ENCODE assay signal across 9 cellular contexts in genomic region chr1:109980324-109981127, GRCh38. TPM values are rescaled to one million over a fixed set of nuclear protein-coding genes. Genes with fewer than 3 reads are reported as not detected.
DNase-seq lines count a peak whose midpoint lies in the region; ATAC-seq, FAIRE-seq and TF ChIP-seq lines count a peak whose summit lies in the region.
"Had no signal": no experiment of that assay in that cellular context is flagged by ENCODE, and none has a peak within 500 bp of the region (broad histone marks: within the 10 kb centered on the region; RNA-seq: fewer than 3 reads in every experiment).

No MANE protein-coding gene starts in this region.

- H3K27me3 ChIP-seq in K562 (ENCODE audit: control insufficient read depth in 2 of 2, insufficient read depth in 2 of 2, low read length in 2 of 2): no peaks in the 10 kb centered on the region
- H3K27me3 ChIP-seq in CD8-positive, alpha-beta memory T cell (ENCODE audit: insufficient read depth, low read length, poor library complexity, severe bottlenecking): peaks cover 4% of the 10 kb centered on the region
- H3K27me3 ChIP-seq: neutrophil had no signal

- H3K36me3 Mint-ChIP-seq in nephron progenitor cell (ENCODE audit: low read depth): no peaks in the 10 kb centered on the region
- no peaks in the 10 kb centered on the region for H3K36me3 Mint-ChIP-seq in activated T-cell treated with anti-CD3 and anti-CD28 coated beads, Interleukin-2, amount 50 U/mL, for 4 hours (ENCODE audit: insufficient read depth)
- peaks cover 1 to 5% (median 3%) of the 10 kb centered on the region in 3 donors for H3K36me3 Mint-ChIP-seq in CD8-positive, alpha-beta memory T cell

- DNase-seq in Daoy (ENCODE audit: low read depth) (peak; percentile 61), K562 (ENCODE audit: extremely low read depth in 1 of 4, low spot score in 3 of 4) (no peak), nephron progenitor cell (no peak), GM19239 (ENCODE audit: insufficient read length, low spot score) (no peak), ureter (ENCODE audit: low spot score) (no peak)
- no peak for DNase-seq in activated T-cell treated with anti-CD3 and anti-CD28 coated beads, Interleukin-2, amount 50 U/mL, for 4 hours
- DNase-seq in CD8-positive, alpha-beta memory T cell: no peak

- TF ChIP-seq EP300 in Ishikawa (IDR thresholded peaks at IDR 0.05; ENCODE audit: borderline replicate concordance) (no peak), K562 (IDR thresholded peaks at IDR 0.05; ENCODE audit: low read length) (no peak)

- H3K36me3 ChIP-seq in K562 (ENCODE audit: control insufficient read depth, insufficient read depth, low read length): no peaks in the 10 kb centered on the region
- no peaks in the 10 kb centered on the region for H3K36me3 ChIP-seq in CD8-positive, alpha-beta memory T cell (ENCODE audit: insufficient read depth, low read length)
- H3K36me3 ChIP-seq: neutrophil had no signal

- intact Hi-C loops in K562 (cut with micrococcal nuclease): loop anchor here (1.0 to 5.0 kb wide), 3 partner anchors 48 to 433 kb away; partner anchors contain the start of gene GNAI3

- in situ Hi-C loops in K562 (cut with MboI): loop anchor here (5.0 kb wide), 2 partner anchors 63 to 203 kb away; no protein-coding TSS in a partner anchor

- H3K27ac Mint-ChIP-seq in nephron progenitor cell: no peak overlapping the region
- peak overlapping the region in 1 of 8 donors; percentile 47 for H3K27ac Mint-ChIP-seq in CD8-positive, alpha-beta memory T cell

- H2AFZ ChIP-seq in K562 (ENCODE audit: low read depth, low read length): peak overlapping the region; percentile 61

- H3K4me1 ChIP-seq in K562 (replicated peaks in 1 of 2; ENCODE audit: control insufficient read depth in 2 of 2, insufficient read depth in 2 of 2, low read length in 2 of 2): peaks cover 32 to 34% of the 10 kb centered on the region in 2 experiments
- peaks cover 9% of the 10 kb centered on the region for H3K4me1 ChIP-seq in CD8-positive, alpha-beta memory T cell (ENCODE audit: insufficient read depth, low read length)

- peaks cover 14% of the 10 kb centered on the region for H3K27me3 Mint-ChIP-seq in nephron progenitor cell (ENCODE audit: low read depth, poor library complexity)
- peaks cover 10% of the 10 kb centered on the region for H3K27me3 Mint-ChIP-seq in activated T-cell treated with anti-CD3 and anti-CD28 coated beads, Interleukin-2, amount 50 U/mL, for 4 hours (ENCODE audit: low read depth)
- peaks cover 6 to 13% of the 10 kb centered on the region in 2 donors for H3K27me3 Mint-ChIP-seq in CD8-positive, alpha-beta memory T cell

- CTCF ChIA-PET in K562 (lab: Yijun Ruan, JAX; ENCODE audit: low intra/inter-chr PET ratio): interaction anchor here (0.6 to 6.8 kb wide), 3 partner anchors 189 to 330 kb away, joined by 3 to 202 read pairs (median 4); no protein-coding TSS in a partner anchor
- CTCF ChIA-PET in CD8-positive, alpha-beta memory T cell (lab: Charles Lee): interaction anchor here (1.9 to 13.3 kb wide), 3 partner anchors 198 to 342 kb away, joined by 8 to 520 read pairs (median 90); no protein-coding TSS in a partner anchor

- H3K9ac ChIP-seq in K562 (ENCODE audit: insufficient read depth in 1 of 2, low read depth in 2 of 2, low read length in 2 of 2): peak overlapping the region in 1 of 2 experiments; percentile 50; a peak in 3 of 4 replicates

- no peaks in the 10 kb centered on the region for H3K9me3 Mint-ChIP-seq in nephron progenitor cell
- H3K9me3 Mint-ChIP-seq in activated T-cell treated with anti-CD3 and anti-CD28 coated beads, Interleukin-2, amount 50 U/mL, for 4 hours: no peaks in the 10 kb centered on the region
- no peaks in the 10 kb centered on the region for H3K9me3 Mint-ChIP-seq in CD8-positive, alpha-beta memory T cell

- TF ChIP-seq POLR2A in K562 (conservative IDR thresholded peaks at IDR 0.05): no peak

- H4K20me1 ChIP-seq in K562 (replicated peaks; ENCODE audit: control insufficient read depth, insufficient read depth, low read length): peaks cover 3% of the 10 kb centered on the region; the same call in 1 of the 2 replicates

- 52% methylated on average over 7 of the region's 8 CpGs for WGBS in K562 (ENCODE audit: insufficient coverage, low coverage, missing lambda C conversion rate)

- BruUV-seq in K562 (replicated peaks; lab: Mats Ljungman, UMichigan): no TSS peak

- no peak overlapping the region; the same call in 2 of the 3 replicates for H3K27ac ChIP-seq in K562 (ENCODE audit: extremely low read depth, low read depth, low read length)
- H3K27ac ChIP-seq in CD8-positive, alpha-beta memory T cell (ENCODE audit: low read depth, low read length): no peak overlapping the region
- H3K27ac ChIP-seq: neutrophil had no signal

- H3K4me2 ChIP-seq in K562 (ENCODE audit: insufficient read depth, low read length): peak overlapping the region; percentile 6; the same call in 1 of the 2 replicates

- POLR2A ChIA-PET in K562 (lab: Yijun Ruan, JAX): interaction anchor here (0.6 to 1.5 kb wide), 6 partner anchors 18 to 198 kb away, joined by 3 to 4 read pairs (median 3); no protein-coding TSS in a partner anchor
- POLR2A ChIA-PET in CD8-positive, alpha-beta memory T cell (lab: Charles Lee): no interaction called here

- TF ChIP-seq RAD21 in Ishikawa (IDR thresholded peaks at IDR 0.05; ENCODE audit: low read depth) (peak; percentile 88), K562 (CRISPR knock-in tag; conservative IDR thresholded peaks at IDR 0.05 in 1 of 2, IDR thresholded peaks at IDR 0.05 in 1 of 2) (peak; percentile 84 to 89)

- peaks cover 41% of the 10 kb centered on the region for H3K4me1 Mint-ChIP-seq in nephron progenitor cell
- H3K4me1 Mint-ChIP-seq in activated T-cell treated with anti-CD3 and anti-CD28 coated beads, Interleukin-2, amount 50 U/mL, for 4 hours (ENCODE audit: low read depth): peaks cover 2% of the 10 kb centered on the region
- peaks cover 4 to 11% (median 9%) of the 10 kb centered on the region in 3 donors for H3K4me1 Mint-ChIP-seq in CD8-positive, alpha-beta memory T cell

- FAIRE-seq in K562 (lab: Jason Lieb, UNC): no peak
- no peak for FAIRE-seq in GM19239 (lab: Jason Lieb, UNC)

- H3K4me3 ChIP-seq in K562: no peak overlapping the region
- H3K4me3 ChIP-seq in CD8-positive, alpha-beta memory T cell (ENCODE audit: low read length): no peak overlapping the region

- peaks cover 10% of the 10 kb centered on the region for H3K79me2 ChIP-seq in K562 (ENCODE audit: control insufficient read depth, insufficient read depth, low read length)

- no peaks in the 10 kb centered on the region for H3K9me1 ChIP-seq in K562 (ENCODE audit: control insufficient read depth, insufficient read depth, low read length)

- peak; percentile 65 to 78 (median 76) for TF ChIP-seq CTCF in K562 (IDR thresholded peaks at IDR 0.05 in 2 of 3, conservative IDR thresholded peaks at IDR 0.05 in 1 of 3; ENCODE audit: insufficient read depth in 2 of 3, low read depth in 1 of 3, low read length in 3 of 3)
- peak; percentile 17 for TF ChIP-seq CTCF in nephron progenitor cell (IDR thresholded peaks at IDR 0.05)

- no peak overlapping the region for H3K4me3 Mint-ChIP-seq in nephron progenitor cell
- no peak overlapping the region for H3K4me3 Mint-ChIP-seq in activated T-cell treated with anti-CD3 and anti-CD28 coated beads, Interleukin-2, amount 50 U/mL, for 4 hours
- no peak overlapping the region for H3K4me3 Mint-ChIP-seq in CD8-positive, alpha-beta memory T cell

- ATAC-seq in K562: no peak
- no peak for ATAC-seq in activated T-cell treated with anti-CD3 and anti-CD28 coated beads, Interleukin-2, amount 50 U/mL, for 4 hours

- H3K9me3 ChIP-seq in K562 (replicated peaks; ENCODE audit: control insufficient read depth, insufficient read depth, low read depth, low read length): 0 out of 2 replicates have a peak, but pooled peaks cover 3% of the 10 kb centered on the region
- H3K9me3 ChIP-seq in CD8-positive, alpha-beta memory T cell (ENCODE audit: low read length): no peaks in the 10 kb centered on the region
- H3K9me3 ChIP-seq: neutrophil had no signal

RNA-seq across cellular contexts. Expression of gene AHCYL1, which starts 4.0 kb away (rescaled TPM):
- 43.7 and 44.9 TPM in 2 replicates for total RNA-seq in Daoy (2014; rRNA removed; shearing (Covaris generic))
- 86.0 and 94.1 TPM in 2 replicates for total RNA-seq in K562 (2011; cell fraction: chromatin; rRNA removed; ENCODE audit: low replicate concordance)
- 41.9 and 46.3 TPM in 2 replicates for total RNA-seq in K562 (2011; cell fraction: nucleolus; rRNA removed)
- 65.2 and 107 TPM in 2 replicates for total RNA-seq in K562 (2011; cell fraction: nucleoplasm; rRNA removed)
- 39.8 and 40.1 TPM in 2 replicates for total RNA-seq in K562 (2014; rRNA removed)
- 44.5 and 49.8 TPM in 2 replicates for total RNA-seq in K562 (2014; rRNA removed; fragmentation: Illumina TruSeq; extraction: Trizol)
- 40.5 and 40.9 TPM in 2 replicates for total RNA-seq in K562 (2015; rRNA removed; fragmentation: Illumina TruSeq; extraction: Trizol)
- 75.5 and 84.9 TPM in 2 replicates for total RNA-seq in K562 (2021)
- 96.4 and 118 TPM in 2 replicates for polyA plus RNA-seq in K562 (2011; rRNA removed)
- 57.9 and 73.1 TPM in 2 replicates for polyA plus RNA-seq in K562 (2011; cell fraction: cytosol; rRNA removed)
- 97.2 and 104 TPM in 2 replicates for polyA plus RNA-seq in K562 (2011; cell fraction: nucleus; rRNA removed)
- 84.4 and 103 TPM in 2 replicates for polyA plus RNA-seq in K562 (2012)
- polyA plus RNA-seq in K562 (2014; fragmentation: Illumina TruSeq; extraction: Trizol): 75.5 and 83.7 TPM in 2 replicates
- 10 to 100 TPM; 27.3 to 32.9 TPM for polyA plus RNA-seq in K562 (2014; fragmentation: Nextera tagmentation; extraction: Ambion mirVana)
- 53.4 and 56.3 TPM in 2 replicates for polyA plus RNA-seq in K562 (2014; rRNA removed)
- polyA minus RNA-seq in K562 (2011; rRNA and poly(A)+ RNA removed): 87.3 and 94.7 TPM in 2 replicates
- 52.4 and 62.1 TPM in 2 replicates for polyA minus RNA-seq in K562 (2011; cell fraction: cytosol; rRNA and poly(A)+ RNA removed)
- 32.6 and 50.8 TPM in 2 replicates for polyA minus RNA-seq in K562 (2011; cell fraction: nucleus; rRNA and poly(A)+ RNA removed)
- 10 to 100 TPM; 45.4 to 48.3 (median 48.2) TPM for total RNA-seq in activated T-cell treated with anti-CD3 and anti-CD28 coated beads, Interleukin-2, amount 50 U/mL, for 4 hours
- 10 to 100 TPM; 56.9 to 59.9 TPM for total RNA-seq in CD8-positive, alpha-beta memory T cell
- 46.6 TPM for polyA plus RNA-seq in CD8-positive, alpha-beta memory T cell
- 71.0 TPM for total RNA-seq in ureter

RNA-seq across cellular contexts. Expression of gene STRIP1, which starts 53.9 kb away (rescaled TPM):
- total RNA-seq in Daoy (2014; rRNA removed; shearing (Covaris generic)): 34.1 and 43.2 TPM in 2 replicates
- total RNA-seq in K562 (2011; cell fraction: chromatin; rRNA removed; ENCODE audit: low replicate concordance): 216 and 291 TPM in 2 replicates
- 159 and 160 TPM in 2 replicates for total RNA-seq in K562 (2011; cell fraction: nucleolus; rRNA removed)
- 167 and 180 TPM in 2 replicates for total RNA-seq in K562 (2011; cell fraction: nucleoplasm; rRNA removed)
- total RNA-seq in K562 (2014; rRNA removed) (34.2 and 40.1 TPM in 2 replicates), K562 (2014; rRNA removed; fragmentation: Illumina TruSeq; extraction: Trizol) (27.6 and 28.6 TPM in 2 replicates), K562 (2015; rRNA removed; fragmentation: Illumina TruSeq; extraction: Trizol) (29.0 and 30.6 TPM in 2 replicates), K562 (2021) (38.5 and 42.3 TPM in 2 replicates), ureter (41.5 TPM)
- polyA plus RNA-seq in K562 (2011; rRNA removed) (32.6 and 32.8 TPM in 2 replicates), K562 (2014; fragmentation: Illumina TruSeq; extraction: Trizol) (30.6 and 32.2 TPM in 2 replicates), K562 (2014; fragmentation: Nextera tagmentation; extraction: Ambion mirVana) (10 to 100 TPM in 1 of 2 experiments, 1 to 10 TPM in 1; 9.9 to 10.5 TPM), K562 (2014; rRNA removed) (30.4 and 32.0 TPM in 2 replicates)
- polyA plus RNA-seq in K562 (2011; cell fraction: cytosol; rRNA removed): 20.9 and 23.7 TPM in 2 replicates
- 128 and 143 TPM in 2 replicates for polyA plus RNA-seq in K562 (2011; cell fraction: nucleus; rRNA removed)
- 23.1 and 25.5 TPM in 2 replicates for polyA plus RNA-seq in K562 (2012)
- 51.3 and 51.8 TPM in 2 replicates for polyA minus RNA-seq in K562 (2011; rRNA and poly(A)+ RNA removed)
- polyA minus RNA-seq in K562 (2011; cell fraction: cytosol; rRNA and poly(A)+ RNA removed): 16.5 and 21.1 TPM in 2 replicates
- 79.6 and 106 TPM in 2 replicates for polyA minus RNA-seq in K562 (2011; cell fraction: nucleus; rRNA and poly(A)+ RNA removed)
- total RNA-seq in activated T-cell treated with anti-CD3 and anti-CD28 coated beads, Interleukin-2, amount 50 U/mL, for 4 hours: 10 to 100 TPM; 32.6 to 40.6 (median 38.2) TPM
- total RNA-seq in CD8-positive, alpha-beta memory T cell: 10 to 100 TPM; 35.1 to 37.3 TPM
- polyA plus RNA-seq in CD8-positive, alpha-beta memory T cell: 27.7 TPM
